In the genomic region with DNA sequence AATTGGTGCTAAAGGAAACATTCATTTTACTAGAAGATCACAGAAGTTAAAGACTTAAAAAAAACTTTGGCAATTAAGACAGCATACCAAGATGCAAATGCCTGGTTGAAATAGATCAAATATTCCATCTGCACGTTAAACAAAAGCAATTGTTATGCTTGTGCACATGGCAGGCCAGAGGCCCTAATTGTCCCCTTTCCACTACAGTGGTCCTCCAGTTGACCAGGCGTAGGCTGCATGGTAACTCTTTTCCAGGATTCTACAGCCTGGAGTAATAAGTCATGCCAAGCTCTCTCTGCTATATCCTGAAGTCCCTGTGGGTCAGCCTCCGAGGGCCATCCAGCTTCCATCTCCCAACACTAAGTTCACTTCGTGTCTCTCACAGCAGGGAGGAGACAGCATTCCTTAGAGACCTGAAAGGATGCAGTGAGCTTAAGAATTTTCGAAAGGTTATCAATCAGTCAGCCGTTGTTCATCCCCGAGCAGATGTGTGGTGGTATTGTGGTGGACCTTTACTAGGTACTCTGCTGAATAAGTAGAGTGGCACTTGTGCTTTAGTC, we compare ENCODE assay signal across 9 cellular contexts. TPM values are rescaled to one million over a fixed set of nuclear protein-coding genes. Genes with fewer than 3 reads are reported as not detected.
"Had no signal": no experiment of that assay in that cellular context is flagged by ENCODE, and none has a peak within 500 bp of the region (broad histone marks: within the 10 kb centered on the region; RNA-seq: fewer than 3 reads in every experiment).

No MANE protein-coding gene starts in this region.

RNA-seq across cellular contexts. Expression of gene UGT2B7, which starts 42.9 kb away (rescaled TPM):
- total RNA-seq: activated CD4-positive, alpha-beta T cell treated with anti-CD3 and anti-CD28 coated beads for 36 hours; activated CD4-positive, alpha-beta T cell treated with anti-CD3 and anti-CD28 coated beads, Interleukin-2, amount 10 ng/mL, durations not matched to agents 7 days and 5 days; activated CD8-positive, alpha-beta T cell treated with anti-CD3 and anti-CD28 coated beads, Interleukin-2, amount 10 ng/mL, durations not matched to agents 7 days and 5 days; activated naive CD8-positive, alpha-beta T cell treated with anti-CD3 and anti-CD28 coated beads, Interleukin-2, amount 10 ng/mL, durations not matched to agents 7 days and 5 days; activated T-helper 2 cell treated with anti-CD3 and anti-CD28 coated beads, Interferon-gamma antibody, Interleukin-2, Interleukin-4, amounts not matched to agents 10 μg/mL and 5 μg/mL and 100 μg/mL, durations not matched to agents 14 hours and 24 hours and 36 hours; ascending aorta; PC-3; SJSA1 had no signal
- polyA plus RNA-seq: SK-N-SH had no signal
